8 cellular contexts compared by ENCODE assay signal in the genomic region with DNA sequence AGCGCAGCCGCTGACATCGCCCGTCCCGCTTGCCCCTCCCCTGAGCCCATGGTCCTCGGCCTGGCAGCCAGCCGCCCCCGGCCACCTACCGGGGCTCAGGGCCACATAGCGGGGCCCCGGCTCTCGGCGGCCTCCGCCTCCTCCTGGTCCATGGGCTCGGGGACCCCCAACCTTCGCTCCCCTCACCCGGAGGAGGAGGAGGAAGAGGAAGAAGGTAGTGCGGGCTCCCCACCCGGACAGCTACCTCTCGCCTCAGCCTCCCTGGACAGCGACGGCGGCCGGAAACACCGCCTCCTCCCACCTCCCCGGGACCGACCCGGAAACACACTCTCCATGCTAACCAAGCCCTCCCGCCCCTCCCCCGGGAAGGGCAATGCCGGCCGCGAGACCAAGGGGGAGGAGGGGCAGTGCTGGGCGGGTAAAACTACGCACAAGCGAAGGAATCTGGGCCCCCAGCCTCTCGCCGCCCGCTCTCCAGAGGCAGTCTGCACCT. TPM values are rescaled to one million over a fixed set of nuclear protein-coding genes. Genes with fewer than 3 reads are reported as not detected.
DNase-seq lines count a peak whose midpoint lies in the region; ATAC-seq lines count a peak whose summit lies in the region.

A gene (minus strand): TSS at position 286 of the 493 bp plus-strand sequence. CDS start 2,912 bp downstream, outside the sequence.

- peak within 1 kb of the TSS; percentile 91 to 99 (median 96) for H3K27ac Mint-ChIP-seq in CD8-positive, alpha-beta memory T cell
- peak within 1 kb of the TSS; percentile 98 to 99 for H3K27ac Mint-ChIP-seq in activated naive CD4-positive, alpha-beta T cell treated with anti-CD3 and anti-CD28 coated beads, Interleukin-2, amount 50 U/mL, for 72 hours

- no peaks in the 10 kb centered on the region for H3K9me3 Mint-ChIP-seq in CD8-positive, alpha-beta memory T cell
- no peaks in the 10 kb centered on the region for H3K9me3 Mint-ChIP-seq in activated naive CD4-positive, alpha-beta T cell treated with anti-CD3 and anti-CD28 coated beads, Interleukin-2, amount 50 U/mL, for 72 hours

- intact Hi-C loops in Right ventricle myocardium inferior (cut with DNase I): loop anchor here (10.0 kb wide), 1 partner anchor 362 kb away; a partner anchor contains a TSS

- CTCF ChIA-PET in CD8-positive, alpha-beta memory T cell (lab: Charles Lee): interaction anchor here (1.0 to 4.2 kb wide), 11 partner anchors 8 to 159 kb away, joined by 3 to 25 read pairs (median 3); no protein-coding TSS in a partner anchor

- peak within 1 kb of the TSS; percentile 83 for H3K27ac ChIP-seq in CD8-positive, alpha-beta memory T cell (ENCODE audit: low read depth, low read length)

- H3K36me3 ChIP-seq in CD8-positive, alpha-beta memory T cell (ENCODE audit: insufficient read depth, low read length): peaks cover 7% of the 10 kb centered on the region

- H3K4me1 ChIP-seq in CD8-positive, alpha-beta memory T cell (ENCODE audit: insufficient read depth, low read length): peaks cover 31% of the 10 kb centered on the region

- no peaks in the 10 kb centered on the region for H3K9me3 ChIP-seq in CD8-positive, alpha-beta memory T cell (ENCODE audit: low read length)

- peaks cover 52 to 78% (median 72%) of the 10 kb centered on the region in 3 donors for H3K4me1 Mint-ChIP-seq in CD8-positive, alpha-beta memory T cell

- no peak for DNase-seq in CD8-positive, alpha-beta memory T cell
- peak; percentile 90 for DNase-seq in NCI-H2227 (lab: John Stamatoyannopoulos, UW; ENCODE audit: unreplicated experiment)
- DNase-seq in activated naive CD4-positive, alpha-beta T cell treated with anti-CD3 and anti-CD28 coated beads, Interleukin-2, amount 50 U/mL, for 72 hours (ENCODE audit: low spot score in 2 of 2): peak in 1 of 2 donors; percentile 79
- peak; percentile 95 for DNase-seq in Right ventricle myocardium inferior (ENCODE audit: missing footprints)
- peak; percentile 93 for DNase-seq in occipital lobe (lab: John Stamatoyannopoulos, UW)
- DNase-seq in stimulated activated CD4-positive, alpha-beta T cell treated with anti-CD3 and anti-CD28 coated beads, Interleukin-2, amount 100 ng/mL, for 48 hours: no peak

- peaks cover 0 to 52% (median 1%) of the 10 kb centered on the region in 3 donors for H3K36me3 Mint-ChIP-seq in CD8-positive, alpha-beta memory T cell
- H3K36me3 Mint-ChIP-seq in activated naive CD4-positive, alpha-beta T cell treated with anti-CD3 and anti-CD28 coated beads, Interleukin-2, amount 50 U/mL, for 72 hours: peaks cover 7 to 16% of the 10 kb centered on the region in 2 donors

- no peaks in the 10 kb centered on the region for H3K27me3 ChIP-seq in CD8-positive, alpha-beta memory T cell (ENCODE audit: insufficient read depth, low read length, poor library complexity, severe bottlenecking)

- H3K4me3 ChIP-seq in CD8-positive, alpha-beta memory T cell (ENCODE audit: low read length): peak within 1 kb of the TSS; percentile 71

- peak within 1 kb of the TSS; percentile 94 to 100 (median 97) for H3K4me3 Mint-ChIP-seq in CD8-positive, alpha-beta memory T cell

- ATAC-seq in GM18861 (IDR thresholded peaks at IDR 0.05; ENCODE audit: unreplicated experiment) (peak; percentile 55), HG03039 (IDR thresholded peaks at IDR 0.05; ENCODE audit: unreplicated experiment) (peak; percentile 69), Right ventricle myocardium inferior (peak; percentile 91)
- ATAC-seq in activated naive CD4-positive, alpha-beta T cell treated with anti-CD3 and anti-CD28 coated beads, Interleukin-2, amount 50 U/mL, for 72 hours: peak; percentile 80 to 86

- no peaks in the 10 kb centered on the region for H3K27me3 Mint-ChIP-seq in CD8-positive, alpha-beta memory T cell

- POLR2A ChIA-PET in CD8-positive, alpha-beta memory T cell (lab: Charles Lee): interaction anchor here (0.7 to 1.7 kb wide), 6 partner anchors 16 to 439 kb away, joined by 3 to 13 read pairs (median 4); a partner anchor contains a TSS

RNA-seq across cellular contexts. Expression of the gene that starts here (rescaled TPM):
- 10 to 100 TPM; 28.5 to 30.4 TPM for total RNA-seq in CD8-positive, alpha-beta memory T cell
- 29.3 TPM for polyA plus RNA-seq in CD8-positive, alpha-beta memory T cell
- total RNA-seq in activated naive CD4-positive, alpha-beta T cell treated with anti-CD3 and anti-CD28 coated beads, Interleukin-2, amount 50 U/mL, for 72 hours: 10 to 100 TPM; 38.1 to 41.0 TPM
- total RNA-seq in Right ventricle myocardium inferior (67.7 TPM), occipital lobe (37.4 TPM)

Comparison
In these comparisons a context has a peak if more than half of its experiments do, and no peak if none do; other contexts are left out.
1. DNase-seq: peak in NCI-H2227 (single experiment), Right ventricle myocardium inferior (single experiment) and occipital lobe (single experiment); none in CD8-positive, alpha-beta memory T cell (0 of 5) and stimulated activated CD4-positive, alpha-beta T cell treated with anti-CD3 and anti-CD28 coated beads, Interleukin-2, amount 100 ng/mL, for 48 hours (0 of 2).
2. Peak in every context shown above with its lines, with median percentiles within 50 percentile points of each other: ATAC-seq.